2 cellular contexts compared by ENCODE assay signal in genomic region chr1:16621681-16622315, GRCh38.
A peak's percentile ranks its signal among the peaks of the same experiment; 100 is the strongest.
TF ChIP-seq lines count a peak whose summit lies in the region.

No MANE protein-coding gene starts in this region.

TF ChIP-seq in HEK293, 187 proteins besides CTCF, POLR2A, EP300 and RAD21:
- 0 out of 2 replicates have a peak, but pooled peaks have one; percentile 46 for TF ChIP-seq ZNF391 (tag by site-specific recombination; IDR thresholded peaks at IDR 0.05; ENCODE audit: borderline replicate concordance, low read depth)

TF ChIP-seq in GM12878, 131 proteins besides CTCF, POLR2A, EP300 and RAD21:
- 0 out of 2 replicates have a peak, but pooled peaks have one; percentile 14 for TF ChIP-seq JUND (IDR thresholded peaks at IDR 0.05; ENCODE audit: low read depth, low read length)
